1 cellular context compared by ENCODE assay signal in genomic region chr3:133058831-133059230, GRCh38.
TF ChIP-seq lines count a peak whose summit lies in the region.

No MANE protein-coding gene starts in this region.

TF ChIP-seq in GM23338, 12 proteins besides CTCF, POLR2A, EP300 and RAD21 (continued from another document):
- TF ChIP-seq ZNF462 (CRISPR knock-in tag; IDR thresholded peaks at IDR 0.05) (no peak), STAT1 (IDR thresholded peaks at IDR 0.05; ENCODE audit: unreplicated experiment) (no peak), ZNF114 (CRISPR knock-in tag; IDR thresholded peaks at IDR 0.05) (no peak)
